24 cellular contexts compared by ENCODE assay signal in the genomic region with DNA sequence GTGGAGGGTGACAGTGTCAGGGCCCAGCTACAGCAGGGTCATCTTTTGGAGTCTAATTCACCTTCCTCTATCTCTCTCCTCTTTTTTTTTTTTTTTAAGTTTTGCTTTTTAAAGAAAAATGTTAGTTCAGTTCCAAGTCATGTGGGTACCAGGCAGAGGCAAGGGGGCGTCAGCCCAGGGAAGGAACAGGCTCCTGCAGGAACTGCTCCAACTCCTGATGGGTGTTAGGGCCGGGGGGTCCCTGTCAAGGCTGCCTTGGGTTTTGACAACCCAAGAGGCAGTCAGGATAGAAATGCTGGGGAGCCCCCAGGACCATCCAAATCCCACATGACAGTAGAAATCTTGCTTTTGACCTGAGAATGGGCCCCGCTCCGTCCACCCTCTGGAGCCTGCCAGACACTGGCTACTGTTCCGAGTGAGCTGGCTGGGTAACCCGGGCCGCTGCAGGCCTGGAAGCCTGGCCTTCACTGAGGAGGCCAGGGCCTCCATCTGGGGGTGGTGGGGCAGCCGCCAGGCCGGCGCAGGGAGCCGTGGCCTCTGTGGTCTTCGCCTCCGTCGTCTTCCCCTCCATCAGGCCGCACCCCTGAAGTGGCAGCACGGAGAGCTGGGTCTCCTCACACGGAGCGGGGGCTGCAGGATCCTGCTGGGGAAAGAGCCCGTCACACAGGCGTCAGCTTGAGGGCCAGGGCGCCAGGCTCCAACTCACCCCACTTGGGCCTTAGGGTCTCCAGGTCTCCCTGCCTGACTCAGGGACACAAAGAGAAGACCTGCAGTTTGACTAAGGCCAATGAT. TPM values are rescaled to one million over a fixed set of nuclear protein-coding genes. Genes with fewer than 3 reads are reported as not detected.
"Had no signal": no experiment of that assay in that cellular context is flagged by ENCODE, and none has a peak within 500 bp of the region (broad histone marks: within the 10 kb centered on the region; RNA-seq: fewer than 3 reads in every experiment).

No MANE protein-coding gene starts in this region.

- H3K4me1 ChIP-seq: ascending aorta, breast epithelium, gastroesophageal sphincter, transverse colon, uterus had no signal

- H3K4me3 Mint-ChIP-seq: activated T-cell treated with anti-CD3 and anti-CD28 coated beads, Interleukin-2, amount 50 U/mL, for 72 hours; naive thymus-derived CD4-positive, alpha-beta T cell had no signal

- H3K9me3 Mint-ChIP-seq: activated T-cell treated with anti-CD3 and anti-CD28 coated beads, Interleukin-2, amount 50 U/mL, for 72 hours; naive thymus-derived CD4-positive, alpha-beta T cell had no signal

- DNase-seq: activated CD4-positive, alpha-beta T cell treated with anti-CD3 and anti-CD28 coated beads, Interleukin-2, amount 50 U/mL, for 4 hours; activated effector memory CD4-positive, alpha-beta T cell treated with anti-CD3 and anti-CD28 coated beads, Interleukin-2, amount 50 U/mL, for 16 hours; activated naive CD4-positive, alpha-beta T cell treated with anti-CD3 and anti-CD28 coated beads, Interleukin-2, amount 50 U/mL, for 16 hours; activated T-cell treated with anti-CD3 and anti-CD28 coated beads, Interleukin-2, amount 50 U/mL, for 72 hours; effector CD4-positive, alpha-beta T cell; heart right ventricle; mesenchymal stem cell; naive thymus-derived CD4-positive, alpha-beta T cell; retina; stimulated activated naive CD4-positive, alpha-beta T cell; substantia nigra; transverse colon; uterus; WERI-Rb-1 had no signal

- ATAC-seq: activated T-cell treated with anti-CD3 and anti-CD28 coated beads, Interleukin-2, amount 50 U/mL, for 72 hours; gastroesophageal sphincter; heart right ventricle; naive thymus-derived CD4-positive, alpha-beta T cell had no signal

- H3K9me3 ChIP-seq: ascending aorta, breast epithelium, esophagus muscularis mucosa, gastroesophageal sphincter, heart right ventricle, neutrophil, transverse colon, uterus had no signal

- H3K27ac ChIP-seq: ascending aorta, breast epithelium, esophagus muscularis mucosa, gastroesophageal sphincter, heart right ventricle, neutrophil, transverse colon, uterus, WERI-Rb-1 had no signal

- H3K4me1 Mint-ChIP-seq: naive thymus-derived CD4-positive, alpha-beta T cell had no signal

- H3K36me3 ChIP-seq: ascending aorta, breast epithelium, esophagus muscularis mucosa, gastroesophageal sphincter, heart right ventricle, neutrophil, transverse colon, uterus had no signal

- H3K27me3 ChIP-seq: ascending aorta, breast epithelium, gastroesophageal sphincter, heart right ventricle, transverse colon, uterus had no signal

- H3K4me3 ChIP-seq: ascending aorta, breast epithelium, esophagus muscularis mucosa, gastroesophageal sphincter, heart right ventricle, transverse colon, uterus had no signal

- H3K27ac Mint-ChIP-seq: activated T-cell treated with anti-CD3 and anti-CD28 coated beads, Interleukin-2, amount 50 U/mL, for 72 hours; naive thymus-derived CD4-positive, alpha-beta T cell had no signal

- H3K36me3 Mint-ChIP-seq: naive thymus-derived CD4-positive, alpha-beta T cell had no signal

RNA-seq across cellular contexts. Expression of a gene that starts 24.2 kb away (rescaled TPM):
- total RNA-seq: activated CD8-positive, alpha-beta memory T cell treated with anti-CD3 and anti-CD28 coated beads for 36 hours; activated T-cell treated with anti-CD3 and anti-CD28 coated beads, Interleukin-2, amount 50 U/mL, for 72 hours; ascending aorta; breast epithelium; endothelial cell of umbilical vein; esophagus muscularis mucosa; gastroesophageal sphincter; liver; T-helper 2 cell treated with Interferon-gamma antibody and Interleukin-4, amounts not matched to agents 100 ng/mL and 5 ng/mL, for 36 hours; transverse colon had no signal

RNA-seq across cellular contexts. Expression of a gene that starts 32.9 kb away (rescaled TPM):
- total RNA-seq: activated CD8-positive, alpha-beta memory T cell treated with anti-CD3 and anti-CD28 coated beads for 36 hours; activated T-cell treated with anti-CD3 and anti-CD28 coated beads, Interleukin-2, amount 50 U/mL, for 72 hours; ascending aorta; breast epithelium; endothelial cell of umbilical vein; esophagus muscularis mucosa; gastroesophageal sphincter; heart right ventricle; liver; mucosa of gallbladder; naive thymus-derived CD4-positive, alpha-beta T cell; T-helper 2 cell treated with Interferon-gamma antibody and Interleukin-4, amounts not matched to agents 100 ng/mL and 5 ng/mL, for 36 hours; transverse colon; uterus had no signal

RNA-seq across cellular contexts. Expression of a gene that starts 49.1 kb away (rescaled TPM):
- total RNA-seq: activated CD8-positive, alpha-beta memory T cell treated with anti-CD3 and anti-CD28 coated beads for 36 hours; activated T-cell treated with anti-CD3 and anti-CD28 coated beads, Interleukin-2, amount 50 U/mL, for 72 hours; ascending aorta; endothelial cell of umbilical vein; naive thymus-derived CD4-positive, alpha-beta T cell; T-helper 2 cell treated with Interferon-gamma antibody and Interleukin-4, amounts not matched to agents 100 ng/mL and 5 ng/mL, for 36 hours; transverse colon had no signal
